Comparison of ENCODE assay signal across 21 cellular contexts in genomic region chr2:68027959-68028358, GRCh38. TPM values are rescaled to one million over a fixed set of nuclear protein-coding genes. Genes with fewer than 3 reads are reported as not detected.
A peak's percentile ranks its signal among the peaks of the same experiment; 100 is the strongest.
DNase-seq lines count a peak whose midpoint lies in the region; ATAC-seq and TF ChIP-seq lines count a peak whose summit lies in the region.
"Had no signal": no experiment of that assay in that cellular context is flagged by ENCODE, and none has a peak within 500 bp of the region (broad histone marks: within the 10 kb centered on the region; RNA-seq: fewer than 3 reads in every experiment).

No MANE protein-coding gene starts in this region.

- H3K27me3 Mint-ChIP-seq in HFFc6 (ENCODE audit: insufficient read depth) (no peaks in the 10 kb centered on the region), memory B cell (peaks cover 4% of the 10 kb centered on the region), Caco-2 (ENCODE audit: insufficient read depth, unreplicated experiment) (no peaks in the 10 kb centered on the region)

- H3K36me3 Mint-ChIP-seq in HFFc6 (ENCODE audit: low read depth) (peaks cover 16% of the 10 kb centered on the region), memory B cell (no peaks in the 10 kb centered on the region), Caco-2 (ENCODE audit: insufficient read depth, unreplicated experiment) (no peaks in the 10 kb centered on the region)
- H3K36me3 Mint-ChIP-seq: activated naive CD8-positive, alpha-beta T cell; stimulated activated naive B cell treated with anti-CD40 and anti-IgM and Interleukin-4, amounts not matched to agents 10 μg/mL and 1 μg/mL and 100 μg/mL, for 72 hours had no signal

- H3K36me3 ChIP-seq in Caco-2 (ENCODE audit: control insufficient read depth, insufficient read depth, low read length), result no peaks in the 10 kb centered on the region
- H3K36me3 ChIP-seq: esophagus muscularis mucosa, left lung, thoracic aorta had no signal

- no peak overlapping the region for H3K4me3 ChIP-seq in Caco-2 (ENCODE audit: low read depth, low read length)
- H3K4me3 ChIP-seq: body of pancreas, esophagus muscularis mucosa, left lung, psoas muscle, thoracic aorta had no signal

- peak; percentile 14 for DNase-seq in AG20443 (ENCODE audit: low spot score)
- peak; percentile 80 for DNase-seq in HFFc6
- no peak for DNase-seq in memory B cell (ENCODE audit: low spot score in 2 of 2)
- no peak for DNase-seq in Caco-2
- DNase-seq: activated CD4-positive, alpha-beta T cell treated with anti-CD3 and anti-CD28 coated beads for 1 hour; AML-193; body of pancreas; effector memory CD8-positive, alpha-beta T cell; left lung; NCI-H1092; NCI-H1930; psoas muscle; stimulated activated CD4-positive, alpha-beta T cell treated with anti-CD3 and anti-CD28 coated beads, Interleukin-2, amount 100 ng/mL, for 24 hours; stimulated activated naive B cell treated with anti-CD40 and anti-IgM and Interleukin-4, amounts not matched to agents 10 μg/mL and 1 μg/mL and 100 μg/mL, for 72 hours had no signal

- peaks cover 41% of the 10 kb centered on the region for H3K4me1 Mint-ChIP-seq in HFFc6 (ENCODE audit: low read depth)
- no peaks in the 10 kb centered on the region for H3K4me1 Mint-ChIP-seq in memory B cell
- no peaks in the 10 kb centered on the region for H3K4me1 Mint-ChIP-seq in Caco-2 (ENCODE audit: low read depth, unreplicated experiment)

- H3K9me3 Mint-ChIP-seq in HFFc6 (peaks cover 10% of the 10 kb centered on the region; the same call in 1 of the 2 replicates), memory B cell (no peaks in the 10 kb centered on the region), Caco-2 (ENCODE audit: unreplicated experiment) (no peaks in the 10 kb centered on the region)
- H3K9me3 Mint-ChIP-seq: effector memory CD8-positive, alpha-beta T cell; stimulated activated naive B cell treated with anti-CD40 and anti-IgM and Interleukin-4, amounts not matched to agents 10 μg/mL and 1 μg/mL and 100 μg/mL, for 72 hours had no signal

- no peaks in the 10 kb centered on the region for H3K4me1 ChIP-seq in Caco-2
- H3K4me1 ChIP-seq: body of pancreas, psoas muscle had no signal

- no TSS peak for BruUV-seq in Caco-2 (replicated peaks; lab: Mats Ljungman, UMichigan)

- CTCF ChIA-PET in Caco-2 (lab: Charles Lee), result no interaction called here

- ATAC-seq in SK-N-SH treated with all-trans-retinoic acid at 6 μM for 48 hours (peak; percentile 79), memory B cell (ENCODE audit: low read depth) (no peak), GM19035 (IDR thresholded peaks at IDR 0.05; ENCODE audit: unreplicated experiment) (no peak), HG03280 (IDR thresholded peaks at IDR 0.05; ENCODE audit: unreplicated experiment) (no peak), HG02852 (IDR thresholded peaks at IDR 0.05; ENCODE audit: unreplicated experiment) (no peak)
- ATAC-seq: body of pancreas; effector memory CD8-positive, alpha-beta T cell; left lung; psoas muscle had no signal

- TF ChIP-seq CTCF in HFFc6 (IDR thresholded peaks at IDR 0.05) (no peak), Caco-2 (IDR thresholded peaks at IDR 0.05; ENCODE audit: insufficient read depth in 1 of 2, low read depth in 1 of 2, low read length in 1 of 2, severe bottlenecking in 1 of 2, unreplicated experiment in 1 of 2) (no peak)

- H3K9me3 ChIP-seq in Caco-2, result no peaks in the 10 kb centered on the region; the same call in 1 of the 2 replicates
- H3K9me3 ChIP-seq: body of pancreas, esophagus muscularis mucosa, left lung, psoas muscle, thoracic aorta had no signal

- H3K27ac Mint-ChIP-seq in HFFc6, result peak overlapping the region; percentile 56
- peak overlapping the region; percentile 53 for H3K27ac Mint-ChIP-seq in memory B cell
- H3K27ac Mint-ChIP-seq in Caco-2 (ENCODE audit: unreplicated experiment), result no peak overlapping the region
- H3K27ac Mint-ChIP-seq: activated naive CD8-positive, alpha-beta T cell; stimulated activated naive B cell treated with anti-CD40 and anti-IgM and Interleukin-4, amounts not matched to agents 10 μg/mL and 1 μg/mL and 100 μg/mL, for 72 hours had no signal

- peak overlapping the region; percentile 12 for H3K4me3 Mint-ChIP-seq in HFFc6
- no peak overlapping the region for H3K4me3 Mint-ChIP-seq in memory B cell
- H3K4me3 Mint-ChIP-seq in Caco-2 (ENCODE audit: unreplicated experiment), result no peak overlapping the region
- H3K4me3 Mint-ChIP-seq: activated naive CD8-positive, alpha-beta T cell; effector memory CD8-positive, alpha-beta T cell; stimulated activated naive B cell treated with anti-CD40 and anti-IgM and Interleukin-4, amounts not matched to agents 10 μg/mL and 1 μg/mL and 100 μg/mL, for 72 hours had no signal

- no peaks in the 10 kb centered on the region for H3K27me3 ChIP-seq in Caco-2 (replicated peaks; ENCODE audit: control insufficient read depth, insufficient read depth, low read length)
- H3K27me3 ChIP-seq: body of pancreas, esophagus muscularis mucosa, left lung had no signal

- POLR2A ChIA-PET in Caco-2 (lab: Charles Lee), result no interaction called here

- intact Hi-C loops in Caco-2 (cut with micrococcal nuclease; ENCODE audit: unreplicated experiment), result no loop called here

TF ChIP-seq in SK-N-SH treated with all-trans-retinoic acid at 6 μM for 48 hours, 23 proteins besides CTCF, POLR2A, EP300 and RAD21 (continues in another document):
- TF ChIP-seq ZNF8 (CRISPR knock-in tag; IDR thresholded peaks at IDR 0.05), result peak; percentile 51; the same call in 1 of the 2 replicates
- no peak for TF ChIP-seq GLIS3 (CRISPR knock-in tag; IDR thresholded peaks at IDR 0.05)
- TF ChIP-seq BACH2 (CRISPR knock-in tag; IDR thresholded peaks at IDR 0.05; ENCODE audit: borderline replicate concordance), result no peak
- TF ChIP-seq ESRRG (CRISPR knock-in tag; IDR thresholded peaks at IDR 0.05), result 0 out of 2 replicates have a peak, but pooled peaks have one; percentile 13
- TF ChIP-seq ZFP3 (CRISPR knock-in tag; IDR thresholded peaks at IDR 0.05), result no peak
- TF ChIP-seq, protein P1, sequence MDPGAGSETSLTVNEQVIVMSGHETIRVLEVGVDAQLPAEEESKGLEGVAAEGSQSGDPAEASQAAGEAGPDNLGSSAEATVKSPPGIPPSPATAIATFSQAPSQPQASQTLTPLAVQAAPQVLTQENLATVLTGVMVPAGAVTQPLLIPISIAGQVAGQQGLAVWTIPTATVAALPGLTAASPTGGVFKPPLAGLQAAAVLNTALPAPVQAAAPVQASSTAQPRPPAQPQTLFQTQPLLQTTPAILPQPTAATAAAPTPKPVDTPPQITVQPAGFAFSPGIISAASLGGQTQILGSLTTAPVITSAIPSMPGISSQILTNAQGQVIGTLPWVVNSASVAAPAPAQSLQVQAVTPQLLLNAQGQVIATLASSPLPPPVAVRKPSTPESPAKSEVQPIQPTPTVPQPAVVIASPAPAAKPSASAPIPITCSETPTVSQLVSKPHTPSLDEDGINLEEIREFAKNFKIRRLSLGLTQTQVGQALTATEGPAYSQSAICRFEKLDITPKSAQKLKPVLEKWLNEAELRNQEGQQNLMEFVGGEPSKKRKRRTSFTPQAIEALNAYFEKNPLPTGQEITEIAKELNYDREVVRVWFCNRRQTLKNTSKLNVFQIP (CRISPR knock-in tag; IDR thresholded peaks at IDR 0.05; ENCODE audit: borderline replicate concordance, low read depth), result 0 out of 2 replicates have a peak, but pooled peaks have one; percentile 90
- TF ChIP-seq PPARA (CRISPR knock-in tag; IDR thresholded peaks at IDR 0.05; ENCODE audit: borderline replicate concordance), result no peak
- TF ChIP-seq ISL1 (CRISPR knock-in tag; IDR thresholded peaks at IDR 0.05), result peak; percentile 95
- TF ChIP-seq, protein P2, sequence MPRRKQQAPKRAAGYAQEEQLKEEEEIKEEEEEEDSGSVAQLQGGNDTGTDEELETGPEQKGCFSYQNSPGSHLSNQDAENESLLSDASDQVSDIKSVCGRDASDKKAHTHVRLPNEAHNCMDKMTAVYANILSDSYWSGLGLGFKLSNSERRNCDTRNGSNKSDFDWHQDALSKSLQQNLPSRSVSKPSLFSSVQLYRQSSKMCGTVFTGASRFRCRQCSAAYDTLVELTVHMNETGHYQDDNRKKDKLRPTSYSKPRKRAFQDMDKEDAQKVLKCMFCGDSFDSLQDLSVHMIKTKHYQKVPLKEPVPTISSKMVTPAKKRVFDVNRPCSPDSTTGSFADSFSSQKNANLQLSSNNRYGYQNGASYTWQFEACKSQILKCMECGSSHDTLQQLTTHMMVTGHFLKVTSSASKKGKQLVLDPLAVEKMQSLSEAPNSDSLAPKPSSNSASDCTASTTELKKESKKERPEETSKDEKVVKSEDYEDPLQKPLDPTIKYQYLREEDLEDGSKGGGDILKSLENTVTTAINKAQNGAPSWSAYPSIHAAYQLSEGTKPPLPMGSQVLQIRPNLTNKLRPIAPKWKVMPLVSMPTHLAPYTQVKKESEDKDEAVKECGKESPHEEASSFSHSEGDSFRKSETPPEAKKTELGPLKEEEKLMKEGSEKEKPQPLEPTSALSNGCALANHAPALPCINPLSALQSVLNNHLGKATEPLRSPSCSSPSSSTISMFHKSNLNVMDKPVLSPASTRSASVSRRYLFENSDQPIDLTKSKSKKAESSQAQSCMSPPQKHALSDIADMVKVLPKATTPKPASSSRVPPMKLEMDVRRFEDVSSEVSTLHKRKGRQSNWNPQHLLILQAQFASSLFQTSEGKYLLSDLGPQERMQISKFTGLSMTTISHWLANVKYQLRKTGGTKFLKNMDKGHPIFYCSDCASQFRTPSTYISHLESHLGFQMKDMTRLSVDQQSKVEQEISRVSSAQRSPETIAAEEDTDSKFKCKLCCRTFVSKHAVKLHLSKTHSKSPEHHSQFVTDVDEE (CRISPR knock-in tag; IDR thresholded peaks at IDR 0.05), result no peak
- no peak for TF ChIP-seq ZFP30 (CRISPR knock-in tag; IDR thresholded peaks at IDR 0.05)
- TF ChIP-seq ZNF565 (CRISPR knock-in tag; conservative IDR thresholded peaks at IDR 0.05; ENCODE audit: low read depth), result no peak
- TF ChIP-seq OSR1 (CRISPR knock-in tag; IDR thresholded peaks at IDR 0.05), result no peak
- peak; percentile 98 for TF ChIP-seq TOX (CRISPR knock-in tag; IDR thresholded peaks at IDR 0.05; ENCODE audit: borderline replicate concordance)

RNA-seq across cellular contexts. Expression of gene C1D, which starts 34.8 kb away (rescaled TPM):
- 10 to 100 TPM; 15.8 to 19.9 (median 18.1) TPM for total RNA-seq in HFFc6 (2021; fragmentation: NEBNext Ultra II Directional; extraction: Animal tissue kit (Norgen Biotek cat#: 25700))
- total RNA-seq in Caco-2 (2022), result 19.3 and 23.7 TPM in 2 replicates

Comparison
In these comparisons a context has a peak if more than half of its experiments do, and no peak if none do; other contexts are left out.
1. DNase-seq: peak in AG20443 (single experiment) and HFFc6 (single experiment); none in memory B cell (0 of 2) and Caco-2 (0 of 2).